ENCODE assay signal across 27 cellular contexts in the genomic region with DNA sequence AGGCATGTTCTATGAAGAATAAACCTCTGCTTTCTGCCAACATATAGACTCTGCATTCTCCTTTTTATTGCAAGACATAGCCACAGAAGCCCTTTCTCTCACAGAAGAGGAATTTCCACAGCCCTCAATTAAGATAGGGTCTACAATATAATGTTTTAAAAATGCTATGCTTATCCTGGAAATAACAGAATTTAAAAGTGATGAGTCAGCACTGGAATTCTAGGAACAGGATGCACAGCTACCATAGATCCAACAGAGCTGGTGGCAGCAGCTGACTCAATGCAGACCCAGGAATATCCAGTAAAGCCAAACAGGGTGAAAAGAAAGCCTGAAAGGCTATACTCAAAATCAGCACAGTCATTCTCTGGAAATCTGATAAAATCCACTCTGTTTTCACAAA.
DNase-seq lines count a peak whose midpoint lies in the region; ATAC-seq, FAIRE-seq and TF ChIP-seq lines count a peak whose summit lies in the region.
"Had no signal": no experiment of that assay in that cellular context is flagged by ENCODE, and none has a peak within 500 bp of the region (broad histone marks: within the 10 kb centered on the region; RNA-seq: fewer than 3 reads in every experiment).

No MANE protein-coding gene starts in this region.

- ATAC-seq in GM21723 (IDR thresholded peaks at IDR 0.05; ENCODE audit: unreplicated experiment), result no peak
- ATAC-seq: CD8-positive, alpha-beta T cell; Right ventricle myocardium inferior; SK-N-SH treated with all-trans-retinoic acid at 6 μM for 48 hours had no signal

- H3K79me2 ChIP-seq in astrocyte (ENCODE audit: insufficient read depth, low read length), result no peaks in the 10 kb centered on the region

- H3K9me3 Mint-ChIP-seq in astrocyte (ENCODE audit: unreplicated experiment), result no peaks in the 10 kb centered on the region

- no peak overlapping the region for H3K9ac ChIP-seq in astrocyte (ENCODE audit: low read length)

- DNase-seq in BE2C, result peak; percentile 32
- peak; percentile 41 for DNase-seq in HT1080 (ENCODE audit: low read depth)
- peak; percentile 36 for DNase-seq in astrocyte (ENCODE audit: low read depth)
- peak; percentile 1 for DNase-seq in skeletal muscle cell (ENCODE audit: low read depth)
- no peak for DNase-seq in effector CD4-positive, alpha-beta T cell
- no peak for DNase-seq in ureter (ENCODE audit: low spot score)
- DNase-seq: Caco-2; CD8-positive, alpha-beta T cell; Karpas-422; MV-4-11; NCI-H1105; NCI-H1436 treated with DMSO at 0.1 percent for 48 hours; NCI-H187 treated with DMSO at 0.1 percent for 48 hours; NCI-H2107; NCI-H446 treated with DMSO at 0.1 percent for 48 hours; NCI-H526; NCI-H82; NK-92 treated with Interleukin-12 subunit alpha and Interleukin-12 subunit beta, amount 100 ng/mL, for 24 hours; PC-9; SJCRH30 had no signal

- H3K4me1 ChIP-seq in BE2C (peaks cover 26% of the 10 kb centered on the region), astrocyte (ENCODE audit: insufficient read depth, low read length) (no peaks in the 10 kb centered on the region)
- H3K4me1 ChIP-seq: Caco-2, SJCRH30 had no signal

- H3K36me3 ChIP-seq in BE2C, result no peaks in the 10 kb centered on the region
- no peaks in the 10 kb centered on the region for H3K36me3 ChIP-seq in astrocyte (ENCODE audit: insufficient read depth, low read length)
- H3K36me3 ChIP-seq: SJCRH30 had no signal

- peak overlapping the region; percentile 36 for H3K4me3 ChIP-seq in BE2C (ENCODE audit: low read depth, low read length)
- no peak overlapping the region for H3K4me3 ChIP-seq in astrocyte (ENCODE audit: insufficient read depth, low read depth, low read length)
- H3K4me3 ChIP-seq in skeletal muscle cell (ENCODE audit: low read depth, low read length), result no peak overlapping the region
- H3K4me3 ChIP-seq: GM12878, PC-9, SJCRH30 had no signal

- peak overlapping the region; percentile 48 for H3K27ac Mint-ChIP-seq in astrocyte (ENCODE audit: unreplicated experiment)
- H3K27ac Mint-ChIP-seq: CD8-positive, alpha-beta T cell had no signal

- no peaks in the 10 kb centered on the region for H3K27me3 Mint-ChIP-seq in astrocyte (ENCODE audit: low read depth, unreplicated experiment)

- TF ChIP-seq CTCF in BE2C (IDR thresholded peaks at IDR 0.05; ENCODE audit: low read depth, low read length) (no peak), astrocyte (IDR thresholded peaks at IDR 0.05; ENCODE audit: insufficient read depth, low read depth, low read length) (no peak)

- no peaks in the 10 kb centered on the region for H4K20me1 ChIP-seq in astrocyte (ENCODE audit: insufficient read depth, low read length)

- peak overlapping the region; percentile 29 for H3K4me3 Mint-ChIP-seq in astrocyte (ENCODE audit: unreplicated experiment)
- H3K4me3 Mint-ChIP-seq: CD8-positive, alpha-beta T cell had no signal

- peaks cover 14% of the 10 kb centered on the region for H3K4me1 Mint-ChIP-seq in astrocyte (ENCODE audit: low read depth, unreplicated experiment)

- H3K4me2 ChIP-seq in astrocyte (ENCODE audit: low read length), result peak overlapping the region; percentile 3
- H3K4me2 ChIP-seq: PC-9 had no signal

- H3K27me3 ChIP-seq in BE2C (no peaks in the 10 kb centered on the region), astrocyte (ENCODE audit: insufficient read depth, low read length) (no peaks in the 10 kb centered on the region)
- H3K27me3 ChIP-seq: SJCRH30 had no signal

- no peak for FAIRE-seq in astrocyte (lab: Jason Lieb, UNC)
- FAIRE-seq: A204.1, G401.6 had no signal

- no peaks in the 10 kb centered on the region for H3K9me3 ChIP-seq in BE2C
- H3K9me3 ChIP-seq in astrocyte (ENCODE audit: insufficient read depth, low read depth, low read length), result no peaks in the 10 kb centered on the region
- H3K9me3 ChIP-seq: SJCRH30 had no signal

- H3K36me3 Mint-ChIP-seq in astrocyte (ENCODE audit: low read depth, unreplicated experiment), result no peaks in the 10 kb centered on the region
- H3K36me3 Mint-ChIP-seq: CD8-positive, alpha-beta T cell had no signal

- no peak overlapping the region for H3K27ac ChIP-seq in astrocyte (ENCODE audit: low read depth, low read length)
- H3K27ac ChIP-seq: C4-2B, PC-9, SJCRH30 had no signal

- no peak overlapping the region for H2AFZ ChIP-seq in astrocyte (ENCODE audit: low read depth, low read length)
- H2AFZ ChIP-seq: PC-9 had no signal

Comparison
In these comparisons a context has a peak if more than half of its experiments do, and no peak if none do; other contexts are left out.
1. DNase-seq: peak in BE2C (single experiment), HT1080 (single experiment), astrocyte (single experiment) and skeletal muscle cell (single experiment); none in effector CD4-positive, alpha-beta T cell (single experiment) and ureter (single experiment).